Comparison of ENCODE assay signal across 9 cellular contexts in the genomic region with DNA sequence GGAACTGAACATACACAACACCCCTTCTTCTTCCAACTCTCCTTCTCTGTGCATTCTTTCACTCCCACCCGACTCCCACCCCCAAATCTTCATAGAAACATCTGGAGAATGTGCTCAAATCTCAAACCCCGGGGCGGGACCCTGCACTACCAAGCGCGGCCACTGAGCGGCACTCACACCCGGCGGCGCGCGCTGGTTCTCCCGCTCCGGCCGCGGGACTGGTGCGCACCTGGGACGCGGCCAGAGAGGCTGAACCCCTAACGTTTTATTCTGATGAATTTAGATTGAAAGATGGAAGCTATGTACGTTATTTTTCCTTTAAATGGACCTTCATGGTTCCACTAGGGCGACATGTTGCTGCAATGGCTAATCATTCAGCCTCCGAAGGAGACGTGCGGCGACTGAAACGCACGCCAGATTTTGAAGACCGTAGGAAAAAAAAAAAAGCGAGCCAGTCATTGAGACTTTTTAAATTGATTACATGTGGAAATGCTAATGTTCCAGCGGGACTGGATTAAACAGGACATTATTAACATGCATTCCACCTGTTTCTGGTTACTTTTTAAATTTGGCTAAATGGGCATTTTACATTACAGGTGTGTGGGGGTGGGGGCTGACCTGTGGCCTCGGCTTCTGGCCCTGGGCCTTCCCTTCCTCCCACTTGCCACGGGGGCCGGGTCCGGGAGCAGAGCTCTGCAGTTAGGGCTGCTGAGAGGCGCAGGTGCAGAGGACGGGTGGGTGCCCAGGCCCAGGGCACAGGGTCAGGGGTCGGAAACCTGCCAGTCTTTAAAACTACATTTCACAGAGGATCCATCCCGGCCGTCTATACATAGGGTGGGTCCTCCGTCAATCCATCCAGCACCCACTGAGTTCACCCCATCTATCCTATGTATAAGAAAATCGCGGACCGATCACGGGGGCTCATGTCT.
DNase-seq lines count a peak whose midpoint lies in the region; ATAC-seq, FAIRE-seq and TF ChIP-seq lines count a peak whose summit lies in the region.
"Had no signal": no experiment of that assay in that cellular context is flagged by ENCODE, and none has a peak within 500 bp of the region (broad histone marks: within the 10 kb centered on the region; RNA-seq: fewer than 3 reads in every experiment).

No MANE protein-coding gene starts in this region.

- peak; percentile 74 for TF ChIP-seq CTCF in HepG2 (CRISPR knock-in tag; IDR thresholded peaks at IDR 0.05)

- no TSS peak for BruUV-seq in HepG2 (replicated peaks; lab: Mats Ljungman, UMichigan)

- peak; percentile 59 for ATAC-seq in HG03520 (IDR thresholded peaks at IDR 0.05; ENCODE audit: unreplicated experiment)
- peak; percentile 77 for ATAC-seq in HepG2
- ATAC-seq in HG03135 (IDR thresholded peaks at IDR 0.05; ENCODE audit: unreplicated experiment) = no peak

- no peak overlapping the region for H3K4me3 ChIP-seq in HepG2 (replicated peaks in 1 of 3; ENCODE audit: insufficient read depth in 1 of 3, low read depth in 2 of 3, low read length in 3 of 3)

- no peak overlapping the region for H3K9ac ChIP-seq in HepG2 (ENCODE audit: insufficient read depth, low read depth, low read length)

- no peak overlapping the region for H2AFZ ChIP-seq in HepG2 (ENCODE audit: low read length)

- H3K27ac ChIP-seq in HepG2 (ENCODE audit: extremely low read length, insufficient read depth, low read length) = no peak overlapping the region

- H3K9me3 ChIP-seq in HepG2 (ENCODE audit: low read length) = peaks cover 14% of the 10 kb centered on the region

- CTCF ChIA-PET in HepG2 (lab: Yijun Ruan, JAX; ENCODE audit: low intra/inter-chr PET ratio, low total read pairs) = interaction anchor here (1.5 kb wide), 1 partner anchor 154 kb away, joined by 14 read pairs; no protein-coding TSS in a partner anchor

- POLR2A ChIA-PET in HepG2 (lab: Yijun Ruan, JAX) = no interaction called here

- no peak for TF ChIP-seq POLR2A in HepG2 (IDR thresholded peaks at IDR 0.05; ENCODE audit: insufficient read depth in 1 of 2, low read depth in 2 of 2, low read length in 2 of 2)

- no peak overlapping the region for H3K4me2 ChIP-seq in HepG2 (ENCODE audit: low read depth, low read length)

- 36% methylated on average over 29 of the region's 44 CpGs for WGBS in HepG2 (ENCODE audit: low lambda C conversion rate)

- no peaks in the 10 kb centered on the region for H3K36me3 ChIP-seq in HepG2 (replicated peaks in 1 of 2; ENCODE audit: control insufficient read depth in 1 of 2, insufficient read depth in 2 of 2, low read length in 2 of 2)

- FAIRE-seq in HepG2 (lab: Jason Lieb, UNC) = no peak
- FAIRE-seq: A204.1 had no signal

- H3K4me1 ChIP-seq in HepG2 (ENCODE audit: insufficient read depth, low read length) = no peaks in the 10 kb centered on the region

- peak; percentile 68 for TF ChIP-seq RAD21 in HepG2 (CRISPR knock-in tag; IDR thresholded peaks at IDR 0.05)

- peaks cover 2 to 43% of the 10 kb centered on the region in 2 experiments; a peak in 3 of 5 replicates for H3K27me3 ChIP-seq in HepG2 (ENCODE audit: control insufficient read depth in 1 of 2, insufficient read depth in 2 of 2, low read length in 2 of 2)

- TF ChIP-seq EP300 in HepG2 (IDR thresholded peaks at IDR 0.05; ENCODE audit: low read depth in 2 of 2, low read length in 2 of 2) = no peak
- TF ChIP-seq EP300 in HepG2 (CRISPR knock-in tag; IDR thresholded peaks at IDR 0.05; ENCODE audit: borderline replicate concordance) = no peak

- intact Hi-C loops in HepG2 (cut with micrococcal nuclease; ENCODE audit: unreplicated experiment) = loop anchor here (1.0 to 5.0 kb wide), 2 partner anchors 154 to 264 kb away; no protein-coding TSS in a partner anchor

- in situ Hi-C loops in HepG2 (cut with HindIII; ENCODE audit: extremely low pct_ligation_motif_present, low pct_unique_long_range_greater_than_20kb) = loop anchor here (5.0 kb wide), 1 partner anchor 151 kb away; no protein-coding TSS in a partner anchor

- H4K20me1 ChIP-seq in HepG2 (ENCODE audit: insufficient read depth, low read length) = no peaks in the 10 kb centered on the region

- DNase-seq in DMS 273 (lab: John Stamatoyannopoulos, UW; ENCODE audit: unreplicated experiment) = peak; percentile 79
- no peak for DNase-seq in DMS 273 treated with DMSO at 0.1 percent for 48 hours (lab: John Stamatoyannopoulos, UW)
- peak; percentile 86 for DNase-seq in activated CD4-positive, CD25-positive, alpha-beta regulatory T cell treated with anti-CD3 and anti-CD28 coated beads, Interleukin-2, amount 50 U/mL, for 72 hours
- DNase-seq in cerebellum (ENCODE audit: low spot score) = peak; percentile 70
- no peak for DNase-seq in HepG2 (ENCODE audit: low spot score)
- DNase-seq in stimulated activated CD8-positive, alpha-beta memory T cell treated with anti-CD3 and anti-CD28 coated beads, Interleukin-12 subunit alpha, Interleukin-12 subunit beta, amount 100 ng/mL, for 24 hours (ENCODE audit: extremely low read depth) = peak; percentile 21

- H3K79me2 ChIP-seq in HepG2 (ENCODE audit: insufficient read depth, low read length) = no peaks in the 10 kb centered on the region

TF ChIP-seq in HepG2, 621 proteins besides CTCF, POLR2A, EP300 and RAD21:
- TF ChIP-seq HNRNPL (IDR thresholded peaks at IDR 0.05; ENCODE audit: low read depth, low read length) (no peak), ZNF10 (CRISPR knock-in tag; IDR thresholded peaks at IDR 0.05; ENCODE audit: borderline replicate concordance, low read depth) (no peak), ETV6 (CRISPR knock-in tag; conservative IDR thresholded peaks at IDR 0.05) (no peak), XRCC5 (optimal IDR thresholded peaks at IDR 0.05; ENCODE audit: low read length) (peak; percentile 66), STAG1 (CRISPR knock-in tag; IDR thresholded peaks at IDR 0.05) (peak; percentile 73), DR1 (CRISPR knock-in tag; IDR thresholded peaks at IDR 0.05) (no peak), RNF2 (conservative IDR thresholded peaks at IDR 0.05; ENCODE audit: low read depth) (no peak), KDM2A (CRISPR knock-in tag; IDR thresholded peaks at IDR 0.05; ENCODE audit: borderline replicate concordance, low read depth) (peak; percentile 65; the same call in 1 of the 2 replicates)
- TF ChIP-seq, protein P1, sequence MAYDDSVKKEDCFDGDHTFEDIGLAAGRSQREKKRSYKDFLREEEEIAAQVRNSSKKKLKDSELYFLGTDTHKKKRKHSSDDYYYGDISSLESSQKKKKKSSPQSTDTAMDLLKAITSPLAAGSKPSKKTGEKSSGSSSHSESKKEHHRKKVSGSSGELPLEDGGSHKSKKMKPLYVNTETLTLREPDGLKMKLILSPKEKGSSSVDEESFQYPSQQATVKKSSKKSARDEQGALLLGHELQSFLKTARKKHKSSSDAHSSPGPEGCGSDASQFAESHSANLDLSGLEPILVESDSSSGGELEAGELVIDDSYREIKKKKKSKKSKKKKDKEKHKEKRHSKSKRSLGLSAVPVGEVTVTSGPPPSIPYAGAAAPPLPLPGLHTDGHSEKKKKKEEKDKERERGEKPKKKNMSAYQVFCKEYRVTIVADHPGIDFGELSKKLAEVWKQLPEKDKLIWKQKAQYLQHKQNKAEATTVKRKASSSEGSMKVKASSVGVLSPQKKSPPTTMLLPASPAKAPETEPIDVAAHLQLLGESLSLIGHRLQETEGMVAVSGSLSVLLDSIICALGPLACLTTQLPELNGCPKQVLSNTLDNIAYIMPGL (CRISPR knock-in tag; IDR thresholded peaks at IDR 0.05; ENCODE audit: borderline replicate concordance in 1 of 2, low read depth in 1 of 2) = 0 out of 4 replicates have a peak, but pooled peaks of 1 of the 2 experiments have one; percentile 18
- TF ChIP-seq, protein P2, sequence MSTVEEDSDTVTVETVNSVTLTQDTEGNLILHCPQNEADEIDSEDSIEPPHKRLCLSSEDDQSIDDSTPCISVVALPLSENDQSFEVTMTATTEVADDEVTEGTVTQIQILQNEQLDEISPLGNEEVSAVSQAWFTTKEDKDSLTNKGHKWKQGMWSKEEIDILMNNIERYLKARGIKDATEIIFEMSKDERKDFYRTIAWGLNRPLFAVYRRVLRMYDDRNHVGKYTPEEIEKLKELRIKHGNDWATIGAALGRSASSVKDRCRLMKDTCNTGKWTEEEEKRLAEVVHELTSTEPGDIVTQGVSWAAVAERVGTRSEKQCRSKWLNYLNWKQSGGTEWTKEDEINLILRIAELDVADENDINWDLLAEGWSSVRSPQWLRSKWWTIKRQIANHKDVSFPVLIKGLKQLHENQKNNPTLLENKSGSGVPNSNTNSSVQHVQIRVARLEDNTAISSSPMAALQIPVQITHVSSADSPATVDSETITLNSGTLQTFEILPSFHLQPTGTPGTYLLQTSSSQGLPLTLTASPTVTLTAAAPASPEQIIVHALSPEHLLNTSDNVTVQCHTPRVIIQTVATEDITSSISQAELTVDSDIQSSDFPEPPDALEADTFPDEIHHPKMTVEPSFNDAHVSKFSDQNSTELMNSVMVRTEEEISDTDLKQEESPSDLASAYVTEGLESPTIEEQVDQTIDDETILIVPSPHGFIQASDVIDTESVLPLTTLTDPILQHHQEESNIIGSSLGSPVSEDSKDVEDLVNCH (CRISPR knock-in tag; IDR thresholded peaks at IDR 0.05) = no peak
- TF ChIP-seq, protein P3, sequence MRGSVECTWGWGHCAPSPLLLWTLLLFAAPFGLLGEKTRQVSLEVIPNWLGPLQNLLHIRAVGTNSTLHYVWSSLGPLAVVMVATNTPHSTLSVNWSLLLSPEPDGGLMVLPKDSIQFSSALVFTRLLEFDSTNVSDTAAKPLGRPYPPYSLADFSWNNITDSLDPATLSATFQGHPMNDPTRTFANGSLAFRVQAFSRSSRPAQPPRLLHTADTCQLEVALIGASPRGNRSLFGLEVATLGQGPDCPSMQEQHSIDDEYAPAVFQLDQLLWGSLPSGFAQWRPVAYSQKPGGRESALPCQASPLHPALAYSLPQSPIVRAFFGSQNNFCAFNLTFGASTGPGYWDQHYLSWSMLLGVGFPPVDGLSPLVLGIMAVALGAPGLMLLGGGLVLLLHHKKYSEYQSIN (CRISPR knock-in tag; IDR thresholded peaks at IDR 0.05; ENCODE audit: borderline replicate concordance) = no peak
- TF ChIP-seq, protein P4, sequence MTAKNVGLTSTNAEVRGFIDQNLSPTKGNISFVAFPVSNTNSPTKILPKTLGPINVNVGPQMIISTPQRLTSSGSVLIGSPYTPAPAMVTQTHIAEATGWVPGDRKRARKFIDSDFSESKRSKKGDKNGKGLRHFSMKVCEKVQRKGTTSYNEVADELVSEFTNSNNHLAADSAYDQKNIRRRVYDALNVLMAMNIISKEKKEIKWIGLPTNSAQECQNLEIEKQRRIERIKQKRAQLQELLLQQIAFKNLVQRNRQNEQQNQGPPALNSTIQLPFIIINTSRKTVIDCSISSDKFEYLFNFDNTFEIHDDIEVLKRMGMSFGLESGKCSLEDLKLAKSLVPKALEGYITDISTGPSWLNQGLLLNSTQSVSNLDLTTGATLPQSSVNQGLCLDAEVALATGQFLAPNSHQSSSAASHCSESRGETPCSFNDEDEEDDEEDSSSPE (CRISPR knock-in tag; IDR thresholded peaks at IDR 0.05) = 0 out of 2 replicates have a peak, but pooled peaks have one; percentile 25
TF ChIP-seq in HepG2: peak in this region for 5.

Comparison
In these comparisons a context has a peak if more than half of its experiments do, and no peak if none do; other contexts are left out.
1. DNase-seq: peak in DMS 273 (single experiment), activated CD4-positive, CD25-positive, alpha-beta regulatory T cell treated with anti-CD3 and anti-CD28 coated beads, Interleukin-2, amount 50 U/mL, for 72 hours (single experiment), cerebellum (single experiment) and stimulated activated CD8-positive, alpha-beta memory T cell treated with anti-CD3 and anti-CD28 coated beads, Interleukin-12 subunit alpha, Interleukin-12 subunit beta, amount 100 ng/mL, for 24 hours (single experiment); none in DMS 273 treated with DMSO at 0.1 percent for 48 hours (single experiment) and HepG2 (single experiment).